In genomic region chr22:30413745-30414524, GRCh38 we compare ENCODE assay signal across 20 cellular contexts. TPM values are rescaled to one million over a fixed set of nuclear protein-coding genes. Genes with fewer than 3 reads are reported as not detected.
DNase-seq lines count a peak whose midpoint lies in the region; ATAC-seq and TF ChIP-seq lines count a peak whose summit lies in the region.
"Had no signal": no experiment of that assay in that cellular context is flagged by ENCODE, and none has a peak within 500 bp of the region (broad histone marks: within the 10 kb centered on the region; RNA-seq: fewer than 3 reads in every experiment).

No MANE protein-coding gene starts in this region.

- POLR2A ChIA-PET in activated CD8-positive, alpha-beta T cell treated with anti-CD3 and anti-CD28 coated beads, Interleukin-2, amount 10 ng/mL, durations not matched to agents 7 days and 5 days (lab: Charles Lee) = interaction anchor here (1.4 to 2.2 kb wide), 2 partner anchors 9 to 17 kb away, joined by 9 to 17 read pairs; partner anchors contain the start of gene SEC14L2

- DNase-seq in activated T-cell treated with anti-CD3 and anti-CD28 coated beads, Interleukin-2, amount 50 U/mL, for 4 hours = no peak
- no peak for DNase-seq in activated T-cell treated with anti-CD3 and anti-CD28 coated beads, Interleukin-2, amount 50 U/mL, for 1 hour
- DNase-seq in activated CD8-positive, alpha-beta T cell treated with anti-CD3 and anti-CD28 coated beads, Interleukin-2, amount 10 ng/mL, durations not matched to agents 7 days and 5 days = no peak
- DNase-seq in dorsolateral prefrontal cortex = peak in 3 of 10 donors; percentile 42 to 57 (median 47)
- DNase-seq in superior temporal gyrus (ENCODE audit: extremely low spot score) = peak; percentile 52
- no peak for DNase-seq in brain microvascular endothelial cell
- no peak for DNase-seq in AG08396 (ENCODE audit: low spot score)
- DNase-seq: ACHN; colonic mucosa; DND-41; mesenchymal stem cell; NCI-H1930; NCI-H446; NK-92 treated with Interleukin-12 subunit alpha and Interleukin-12 subunit beta, amount 100 ng/mL, for 24 hours; RPMI8226; spleen; tibial artery had no signal

- in situ Hi-C loops in brain microvascular endothelial cell (cut with HindIII; ENCODE audit: low pct_ligation_motif_present, low sequenced_read_pairs) = no loop called here

- TF ChIP-seq CTCF in dorsolateral prefrontal cortex (IDR thresholded peaks at IDR 0.05 in 54 of 56, conservative IDR thresholded peaks at IDR 0.05 in 2 of 56; ENCODE audit: low read depth in 1 of 56, partially characterized antibody in 56 of 56) (no peak), brain microvascular endothelial cell (IDR thresholded peaks at IDR 0.05; ENCODE audit: low read depth, low read length, missing control alignments) (no peak)

- peaks cover 25% of the 10 kb centered on the region for H3K4me1 Mint-ChIP-seq in activated T-cell treated with anti-CD3 and anti-CD28 coated beads, Interleukin-2, amount 50 U/mL, for 4 hours (ENCODE audit: low read depth)
- H3K4me1 Mint-ChIP-seq in activated CD8-positive, alpha-beta T cell treated with anti-CD3 and anti-CD28 coated beads, Interleukin-2, amount 10 ng/mL, durations not matched to agents 7 days and 5 days (ENCODE audit: low read depth) = peaks cover 11% of the 10 kb centered on the region
- H3K4me1 Mint-ChIP-seq: CD8-positive, alpha-beta memory T cell; neural progenitor cell had no signal

- peak overlapping the region in 57 of 59 donors; percentile 12 to 99 (median 71) for H3K27ac ChIP-seq in dorsolateral prefrontal cortex
- H3K27ac ChIP-seq in brain microvascular endothelial cell = no peak overlapping the region
- H3K27ac ChIP-seq: colonic mucosa, neural progenitor cell, spleen, tibial artery had no signal

- CTCF ChIA-PET in activated CD8-positive, alpha-beta T cell treated with anti-CD3 and anti-CD28 coated beads, Interleukin-2, amount 10 ng/mL, durations not matched to agents 7 days and 5 days (lab: Charles Lee) = interaction anchor here (1.0 to 2.5 kb wide), 9 partner anchors 8 to 32 kb away, joined by 3 to 15 read pairs (median 7); partner anchors contain the start of genes MTFP1 and SEC14L2

- intact Hi-C loops in dorsolateral prefrontal cortex (cut with DNase I) = no loop called here

- no peaks in the 10 kb centered on the region for H3K27me3 Mint-ChIP-seq in activated T-cell treated with anti-CD3 and anti-CD28 coated beads, Interleukin-2, amount 50 U/mL, for 4 hours (ENCODE audit: low read depth)
- no peaks in the 10 kb centered on the region for H3K27me3 Mint-ChIP-seq in activated CD8-positive, alpha-beta T cell treated with anti-CD3 and anti-CD28 coated beads, Interleukin-2, amount 10 ng/mL, durations not matched to agents 7 days and 5 days (ENCODE audit: low read depth)
- H3K27me3 Mint-ChIP-seq: CD8-positive, alpha-beta memory T cell had no signal

- H3K36me3 Mint-ChIP-seq in activated T-cell treated with anti-CD3 and anti-CD28 coated beads, Interleukin-2, amount 50 U/mL, for 4 hours (ENCODE audit: insufficient read depth) = peaks cover 40% of the 10 kb centered on the region
- peaks cover 62% of the 10 kb centered on the region for H3K36me3 Mint-ChIP-seq in activated CD8-positive, alpha-beta T cell treated with anti-CD3 and anti-CD28 coated beads, Interleukin-2, amount 10 ng/mL, durations not matched to agents 7 days and 5 days (ENCODE audit: low read depth)

- H3K27ac Mint-ChIP-seq in activated CD8-positive, alpha-beta T cell treated with anti-CD3 and anti-CD28 coated beads, Interleukin-2, amount 10 ng/mL, durations not matched to agents 7 days and 5 days = peak overlapping the region; percentile 49
- H3K27ac Mint-ChIP-seq: neural progenitor cell had no signal

- no peaks in the 10 kb centered on the region for H3K27me3 ChIP-seq in dorsolateral prefrontal cortex
- H3K27me3 ChIP-seq in brain microvascular endothelial cell (replicated peaks) = no peaks in the 10 kb centered on the region
- H3K27me3 ChIP-seq: colonic mucosa, neural progenitor cell, spleen, tibial artery had no signal

- no peaks in the 10 kb centered on the region for H3K9me3 Mint-ChIP-seq in activated T-cell treated with anti-CD3 and anti-CD28 coated beads, Interleukin-2, amount 50 U/mL, for 4 hours
- H3K9me3 Mint-ChIP-seq in activated CD8-positive, alpha-beta T cell treated with anti-CD3 and anti-CD28 coated beads, Interleukin-2, amount 10 ng/mL, durations not matched to agents 7 days and 5 days (ENCODE audit: insufficient read depth) = no peaks in the 10 kb centered on the region
- H3K9me3 Mint-ChIP-seq: CD8-positive, alpha-beta memory T cell; neural progenitor cell had no signal

- H3K36me3 ChIP-seq in brain microvascular endothelial cell (replicated peaks) = peaks cover 87% of the 10 kb centered on the region
- H3K36me3 ChIP-seq: colonic mucosa, neural progenitor cell had no signal

- H3K4me3 ChIP-seq in dorsolateral prefrontal cortex (no peak overlapping the region), brain microvascular endothelial cell (ENCODE audit: low read depth, low read length) (no peak overlapping the region)
- H3K4me3 ChIP-seq: colonic mucosa, neural progenitor cell, spleen, tibial artery had no signal

- H3K4me3 Mint-ChIP-seq in activated T-cell treated with anti-CD3 and anti-CD28 coated beads, Interleukin-2, amount 50 U/mL, for 4 hours = peak overlapping the region; percentile 4
- H3K4me3 Mint-ChIP-seq in activated CD8-positive, alpha-beta T cell treated with anti-CD3 and anti-CD28 coated beads, Interleukin-2, amount 10 ng/mL, durations not matched to agents 7 days and 5 days = no peak overlapping the region
- H3K4me3 Mint-ChIP-seq: neural progenitor cell had no signal

- peak; percentile 62 to 69 for ATAC-seq in activated T-cell treated with anti-CD3 and anti-CD28 coated beads, Interleukin-2, amount 50 U/mL, for 4 hours
- ATAC-seq in activated CD8-positive, alpha-beta T cell treated with anti-CD3 and anti-CD28 coated beads, Interleukin-2, amount 10 ng/mL, durations not matched to agents 7 days and 5 days = no peak
- no peak for ATAC-seq in GM21786 (IDR thresholded peaks at IDR 0.05; ENCODE audit: unreplicated experiment)

RNA-seq across cellular contexts. Expression of gene MTFP1, which starts 11.6 kb away (rescaled TPM):
- total RNA-seq in activated T-cell treated with anti-CD3 and anti-CD28 coated beads, Interleukin-2, amount 50 U/mL, for 4 hours = 100 to 1,000 TPM in 1 of 3 donors, 10 to 100 TPM in 2; 97.0 to 113 (median 99.9) TPM
- total RNA-seq in activated CD8-positive, alpha-beta T cell treated with anti-CD3 and anti-CD28 coated beads, Interleukin-2, amount 10 ng/mL, durations not matched to agents 7 days and 5 days = 10 to 100 TPM; 67.4 to 68.0 TPM
- 10 to 100 TPM in 3 of 120 experiments, 1 to 10 TPM in 117; 1.3 to 14.2 (median 4.0) TPM for total RNA-seq in dorsolateral prefrontal cortex

RNA-seq across cellular contexts. Expression of gene SEC14L2, which starts 17.1 kb away (rescaled TPM):
- 10 to 100 TPM; 10.4 to 13.2 (median 12.5) TPM for total RNA-seq in activated T-cell treated with anti-CD3 and anti-CD28 coated beads, Interleukin-2, amount 50 U/mL, for 4 hours
- total RNA-seq in activated CD8-positive, alpha-beta T cell treated with anti-CD3 and anti-CD28 coated beads, Interleukin-2, amount 10 ng/mL, durations not matched to agents 7 days and 5 days = 10 to 100 TPM in 1 of 2 experiments, 1 to 10 TPM in 1; 9.7 to 13.1 TPM
- 100 to 1,000 TPM in 7 of 120 experiments, 10 to 100 TPM in 113; 48.9 to 142 (median 72.0) TPM for total RNA-seq in dorsolateral prefrontal cortex

RNA-seq across cellular contexts. Expression of gene RNF215, which starts 26.7 kb away (rescaled TPM):
- total RNA-seq in activated T-cell treated with anti-CD3 and anti-CD28 coated beads, Interleukin-2, amount 50 U/mL, for 4 hours = 1 to 10 TPM; 3.9 to 5.1 (median 4.4) TPM
- total RNA-seq in activated CD8-positive, alpha-beta T cell treated with anti-CD3 and anti-CD28 coated beads, Interleukin-2, amount 10 ng/mL, durations not matched to agents 7 days and 5 days = 10 to 100 TPM; 12.0 to 14.6 TPM
- total RNA-seq in dorsolateral prefrontal cortex = 10 to 100 TPM; 18.9 to 55.4 (median 34.4) TPM

RNA-seq across cellular contexts. Expression of gene CCDC157, which starts 57.1 kb away (rescaled TPM):
- total RNA-seq in activated T-cell treated with anti-CD3 and anti-CD28 coated beads, Interleukin-2, amount 50 U/mL, for 4 hours = 1 to 10 TPM; 2.3 to 3.0 (median 2.6) TPM
- 1 to 10 TPM; 4.3 to 5.0 TPM for total RNA-seq in activated CD8-positive, alpha-beta T cell treated with anti-CD3 and anti-CD28 coated beads, Interleukin-2, amount 10 ng/mL, durations not matched to agents 7 days and 5 days
- total RNA-seq in dorsolateral prefrontal cortex = 10 to 100 TPM in 1 of 120 experiments, 1 to 10 TPM in 119; 1.9 to 13.1 (median 6.2) TPM

RNA-seq across cellular contexts. Expression of gene SF3A1, which starts 57.2 kb away (rescaled TPM):
- 100 to 1,000 TPM; 315 to 335 (median 324) TPM for total RNA-seq in activated T-cell treated with anti-CD3 and anti-CD28 coated beads, Interleukin-2, amount 50 U/mL, for 4 hours
- 100 to 1,000 TPM; 211 to 246 TPM for total RNA-seq in activated CD8-positive, alpha-beta T cell treated with anti-CD3 and anti-CD28 coated beads, Interleukin-2, amount 10 ng/mL, durations not matched to agents 7 days and 5 days
- 100 to 1,000 TPM; 120 to 195 (median 158) TPM for total RNA-seq in dorsolateral prefrontal cortex

Comparison
In these comparisons a context has a peak if more than half of its experiments do, and no peak if none do; other contexts are left out.
1. ATAC-seq: peak in activated T-cell treated with anti-CD3 and anti-CD28 coated beads, Interleukin-2, amount 50 U/mL, for 4 hours (2 of 2); none in activated CD8-positive, alpha-beta T cell treated with anti-CD3 and anti-CD28 coated beads, Interleukin-2, amount 10 ng/mL, durations not matched to agents 7 days and 5 days (single experiment) and GM21786 (single experiment).
2. RNA of gene MTFP1, which starts 11.6 kb away (total RNA-seq): 97.0 to 113 TPM in activated T-cell treated with anti-CD3 and anti-CD28 coated beads, Interleukin-2, amount 50 U/mL, for 4 hours and 67.4 to 68.0 TPM in activated CD8-positive, alpha-beta T cell treated with anti-CD3 and anti-CD28 coated beads, Interleukin-2, amount 10 ng/mL, durations not matched to agents 7 days and 5 days; 1.3 to 14.2 TPM in dorsolateral prefrontal cortex; every median in the first group is over 4 times any median in the second.